ENCODE assay signal across 23 cellular contexts in the genomic region with DNA sequence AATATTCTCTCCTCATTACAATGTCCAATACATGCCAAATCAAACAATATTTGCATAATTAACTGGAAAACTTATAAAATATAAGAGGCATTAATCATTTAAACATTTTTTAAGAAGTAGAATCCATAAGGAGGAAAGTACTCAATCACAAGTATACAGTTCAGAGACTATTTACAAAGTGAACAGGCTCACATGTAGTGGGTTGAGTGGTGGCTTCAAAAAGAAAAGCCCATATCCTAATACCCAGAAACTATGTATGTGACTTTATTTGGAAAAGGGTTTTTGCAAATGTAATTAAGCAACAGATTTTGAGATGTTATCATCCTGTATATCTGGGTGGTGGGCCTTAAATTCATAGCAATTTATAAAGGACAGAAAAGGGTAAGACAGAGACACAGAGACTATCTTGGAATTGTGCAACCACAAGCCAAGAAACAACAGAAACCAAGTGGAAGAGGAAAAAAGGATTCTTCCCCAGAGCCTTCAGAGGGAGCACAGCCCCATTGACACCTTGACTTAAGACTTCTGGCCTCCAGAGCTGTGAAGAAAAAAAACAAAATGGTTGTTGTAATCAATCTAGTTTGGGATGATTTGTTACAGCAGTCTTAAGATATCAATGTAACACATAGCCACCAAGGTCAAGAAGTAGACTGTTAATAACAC.
"Had no signal": no experiment of that assay in that cellular context is flagged by ENCODE, and none has a peak within 500 bp of the region (broad histone marks: within the 10 kb centered on the region; RNA-seq: fewer than 3 reads in every experiment).

No MANE protein-coding gene starts in this region.

- DNase-seq: activated CD4-positive, alpha-beta T cell treated with anti-CD3 and anti-CD28 coated beads for 4 hours; activated CD4-positive, alpha-beta T cell treated with anti-CD3 and anti-CD28 coated beads, Interleukin-2, amount 10 ng/mL, durations not matched to agents 7 days and 5 days; activated CD4-positive, alpha-beta T cell treated with anti-CD3 and anti-CD28 coated beads, Interleukin-2, amount 50 U/mL, for 48 hours; activated CD4-positive, CD25-positive, alpha-beta regulatory T cell; activated CD4-positive, CD25-positive, alpha-beta regulatory T cell treated with anti-CD3 and anti-CD28 coated beads, Interleukin-2, amount 50 U/mL, for 72 hours; activated CD8-positive, alpha-beta memory T cell treated with anti-CD3 and anti-CD28 coated beads for 24 hours; activated CD8-positive, alpha-beta T cell treated with anti-CD3 and anti-CD28 coated beads for 36 hours; activated effector memory CD4-positive, alpha-beta T cell treated with Interleukin-2 at 50 U/mL for 16 hours; activated gamma-delta T cell treated with Interleukin-2 at 50 U/mL for 16 hours; activated naive CD4-positive, alpha-beta T cell treated with anti-CD3 and anti-CD28 coated beads, Interleukin-2, amount 50 U/mL, for 16 hours; activated naive CD4-positive, alpha-beta T cell treated with Interleukin-2 at 50 U/mL for 16 hours; activated T-cell treated with anti-CD3 and anti-CD28 coated beads, Interleukin-2, amount 50 U/mL, for 4 hours; amniotic stem cell; anterior cingulate cortex; brain microvascular endothelial cell; dorsolateral prefrontal cortex; effector memory CD4-positive, alpha-beta T cell; erythroblast; foreskin keratinocyte; gastrocnemius medialis; glutamatergic neuron; heart left ventricle; T-helper 2 cell had no signal
